Comparison of ENCODE assay signal across 31 cellular contexts in the genomic region with DNA sequence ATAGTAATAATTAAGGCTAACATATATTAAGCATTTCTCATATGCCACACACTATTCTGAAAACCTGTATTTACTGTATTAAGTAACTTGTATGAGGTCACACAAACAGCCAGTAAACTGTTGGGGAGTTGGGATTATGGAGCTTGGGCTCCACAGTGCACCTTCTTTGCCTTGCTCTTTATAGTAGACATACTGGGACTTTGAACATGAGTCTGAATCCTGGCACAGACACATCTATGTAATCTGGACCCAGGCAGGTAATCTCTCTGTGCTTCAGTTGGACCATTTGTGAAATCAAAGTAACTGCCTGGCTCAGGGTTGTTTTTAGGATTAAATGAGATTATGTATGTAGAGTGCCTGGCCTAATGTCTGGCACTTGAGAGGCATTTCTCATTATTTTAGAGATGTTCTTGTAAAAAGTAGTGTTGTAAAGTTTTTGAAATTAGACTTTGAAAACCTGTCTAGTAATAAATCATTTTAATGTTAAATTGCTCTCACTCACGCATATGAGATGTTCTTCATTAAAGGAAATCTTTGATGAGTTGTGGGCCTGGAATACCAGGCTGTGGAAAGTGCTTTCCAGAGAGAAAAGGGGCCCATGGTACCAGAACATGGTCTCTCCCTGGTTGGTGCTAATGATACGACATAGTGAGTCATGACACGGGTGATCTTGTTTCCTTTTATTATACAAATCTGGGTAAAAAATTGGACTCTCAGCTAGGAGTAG. TPM values are rescaled to one million over a fixed set of nuclear protein-coding genes. Genes with fewer than 3 reads are reported as not detected.
DNase-seq lines count a peak whose midpoint lies in the region; ATAC-seq and TF ChIP-seq lines count a peak whose summit lies in the region.
"Had no signal": no experiment of that assay in that cellular context is flagged by ENCODE, and none has a peak within 500 bp of the region (broad histone marks: within the 10 kb centered on the region; RNA-seq: fewer than 3 reads in every experiment).

No MANE protein-coding gene starts in this region.

- H3K27ac Mint-ChIP-seq in Caco-2 (ENCODE audit: unreplicated experiment), result peak overlapping the region; percentile 27
- H3K27ac Mint-ChIP-seq: activated CD8-positive, alpha-beta memory T cell treated with anti-CD3 and anti-CD28 coated beads, Interleukin-2, amount 10 ng/mL, durations not matched to agents 7 days and 5 days; activated naive CD4-positive, alpha-beta T cell treated with anti-CD3 and anti-CD28 coated beads for 36 hours; activated T-cell treated with anti-CD3 and anti-CD28 coated beads, Interleukin-2, amount 50 U/mL, for 72 hours; CD4-positive, CD25-positive, alpha-beta regulatory T cell had no signal

- no peaks in the 10 kb centered on the region for H3K9me3 Mint-ChIP-seq in Caco-2 (ENCODE audit: unreplicated experiment)
- H3K9me3 Mint-ChIP-seq: activated naive CD4-positive, alpha-beta T cell treated with anti-CD3 and anti-CD28 coated beads for 36 hours; activated T-cell treated with anti-CD3 and anti-CD28 coated beads, Interleukin-2, amount 50 U/mL, for 72 hours had no signal

- TF ChIP-seq CTCF in Caco-2 (IDR thresholded peaks at IDR 0.05; ENCODE audit: insufficient read depth in 1 of 2, low read depth in 1 of 2, low read length in 1 of 2, severe bottlenecking in 1 of 2, unreplicated experiment in 1 of 2) (no peak), dorsolateral prefrontal cortex (IDR thresholded peaks at IDR 0.05 in 54 of 56, conservative IDR thresholded peaks at IDR 0.05 in 2 of 56; ENCODE audit: low read depth in 1 of 56, partially characterized antibody in 56 of 56) (no peak)

- POLR2A ChIA-PET in Caco-2 (lab: Charles Lee), result interaction anchor here (0.6 to 1.2 kb wide), 4 partner anchors 33 to 89 kb away, joined by 3 to 5 read pairs (median 4); a partner anchor contains a TSS

- H3K27me3 Mint-ChIP-seq in Caco-2 (ENCODE audit: insufficient read depth, unreplicated experiment), result no peaks in the 10 kb centered on the region
- H3K27me3 Mint-ChIP-seq: activated CD8-positive, alpha-beta memory T cell treated with anti-CD3 and anti-CD28 coated beads, Interleukin-2, amount 10 ng/mL, durations not matched to agents 7 days and 5 days; CD4-positive, CD25-positive, alpha-beta regulatory T cell had no signal

- H3K4me1 ChIP-seq in Caco-2, result peaks cover 90% of the 10 kb centered on the region
- H3K4me1 ChIP-seq in HUES48 (ENCODE audit: control insufficient read depth, insufficient read depth, low read length), result peaks cover 24% of the 10 kb centered on the region
- peaks cover 22% of the 10 kb centered on the region for H3K4me1 ChIP-seq in rectal smooth muscle tissue (ENCODE audit: control insufficient read depth, insufficient read depth, low read length)
- H3K4me1 ChIP-seq: lower lobe of right lung, spleen had no signal

- H3K36me3 Mint-ChIP-seq in Caco-2 (ENCODE audit: insufficient read depth, unreplicated experiment), result peaks cover 9% of the 10 kb centered on the region
- H3K36me3 Mint-ChIP-seq: activated CD8-positive, alpha-beta memory T cell treated with anti-CD3 and anti-CD28 coated beads, Interleukin-2, amount 10 ng/mL, durations not matched to agents 7 days and 5 days had no signal

- H3K4me1 Mint-ChIP-seq in Caco-2 (ENCODE audit: low read depth, unreplicated experiment), result peaks cover 59% of the 10 kb centered on the region

- H3K27ac ChIP-seq in HUES48 (ENCODE audit: low read depth, low read length), result peak overlapping the region; percentile 75
- H3K27ac ChIP-seq in dorsolateral prefrontal cortex, result peak overlapping the region in 31 of 59 donors; percentile 4 to 74 (median 49)
- peak overlapping the region; percentile 38 for H3K27ac ChIP-seq in rectal smooth muscle tissue (ENCODE audit: low read depth, low read length)
- H3K27ac ChIP-seq: brain microvascular endothelial cell, lower lobe of right lung, ovary, spleen, vagina, WERI-Rb-1 had no signal

- no peak overlapping the region for H3K4me3 ChIP-seq in Caco-2 (ENCODE audit: low read depth, low read length)
- no peak overlapping the region for H3K4me3 ChIP-seq in HUES48 (ENCODE audit: low read depth, low read length)
- no peak overlapping the region for H3K4me3 ChIP-seq in dorsolateral prefrontal cortex
- H3K4me3 ChIP-seq in rectal smooth muscle tissue (ENCODE audit: low read length), result no peak overlapping the region
- H3K4me3 ChIP-seq: GM12878, lower lobe of right lung, ovary, spleen, vagina had no signal

- DNase-seq in Caco-2, result no peak
- no peak for DNase-seq in dorsolateral prefrontal cortex
- no peak for DNase-seq in NCI-H1092 treated with DMSO at 0.1 percent for 48 hours (lab: John Stamatoyannopoulos, UW)
- DNase-seq in activated naive CD4-positive, alpha-beta T cell treated with Interleukin-2 at 50 U/mL for 16 hours, result no peak
- DNase-seq: activated CD4-positive, alpha-beta T cell treated with anti-CD3 and anti-CD28 coated beads, Interleukin-2, amount 50 U/mL, for 1 hour; activated CD8-positive, alpha-beta memory T cell treated with anti-CD3 and anti-CD28 coated beads, Interleukin-2, amount 10 ng/mL, durations not matched to agents 7 days and 5 days; activated naive CD4-positive, alpha-beta T cell treated with anti-CD3 and anti-CD28 coated beads for 36 hours; activated T-cell treated with anti-CD3 and anti-CD28 coated beads, Interleukin-2, amount 50 U/mL, for 72 hours; brain microvascular endothelial cell; CD4-positive, CD25-positive, alpha-beta regulatory T cell; effector CD8-positive, alpha-beta T cell; EL; GOT3; head of caudate nucleus; lower lobe of right lung; MM.1S; NCI-H1417 treated with DMSO at 0.1 percent for 48 hours; NCI-H2107; NK-92 treated with Interleukin-12 subunit alpha and Interleukin-12 subunit beta, amount 100 ng/mL, for 24 hours; ovary; PC-3; Right ventricle myocardium superior; spleen; T-helper 9 cell; WERI-Rb-1 had no signal

- BruUV-seq in Caco-2 (replicated peaks; lab: Mats Ljungman, UMichigan), result no TSS peak

- CTCF ChIA-PET in Caco-2 (lab: Charles Lee), result interaction anchor here (1.3 kb wide), 1 partner anchor 127 kb away, joined by 5 read pairs; no protein-coding TSS in a partner anchor

- ATAC-seq in HG02623 (IDR thresholded peaks at IDR 0.05; ENCODE audit: unreplicated experiment) (no peak), HG02678 (IDR thresholded peaks at IDR 0.05; ENCODE audit: unreplicated experiment) (no peak)
- ATAC-seq: activated CD8-positive, alpha-beta memory T cell treated with anti-CD3 and anti-CD28 coated beads, Interleukin-2, amount 10 ng/mL, durations not matched to agents 7 days and 5 days; activated T-cell treated with anti-CD3 and anti-CD28 coated beads, Interleukin-2, amount 50 U/mL, for 72 hours; GM12878; PC-3 had no signal

- H3K36me3 ChIP-seq in Caco-2 (ENCODE audit: control insufficient read depth, insufficient read depth, low read length) (no peaks in the 10 kb centered on the region), HUES48 (ENCODE audit: control insufficient read depth, insufficient read depth, low read length) (no peaks in the 10 kb centered on the region), rectal smooth muscle tissue (ENCODE audit: control insufficient read depth, insufficient read depth, low read length) (no peaks in the 10 kb centered on the region)
- H3K36me3 ChIP-seq: brain microvascular endothelial cell, lower lobe of right lung, ovary, spleen, vagina, WERI-Rb-1 had no signal

- H3K27me3 ChIP-seq in Caco-2 (replicated peaks; ENCODE audit: control insufficient read depth, insufficient read depth, low read length), result no peaks in the 10 kb centered on the region
- no peaks in the 10 kb centered on the region for H3K27me3 ChIP-seq in HUES48 (ENCODE audit: control insufficient read depth, insufficient read depth, low read length)
- H3K27me3 ChIP-seq in dorsolateral prefrontal cortex, result no peaks in the 10 kb centered on the region
- H3K27me3 ChIP-seq in rectal smooth muscle tissue (ENCODE audit: control insufficient read depth, insufficient read depth, low read length), result no peaks in the 10 kb centered on the region
- H3K27me3 ChIP-seq: brain microvascular endothelial cell, ovary, spleen, vagina had no signal

- intact Hi-C loops in Caco-2 (cut with micrococcal nuclease; ENCODE audit: unreplicated experiment) (loop anchor here (1.0 to 2.0 kb wide), 2 partner anchors 14 to 36 kb away; no protein-coding TSS in a partner anchor), dorsolateral prefrontal cortex (cut with DNase I) (no loop called here)

- H3K9ac ChIP-seq in HUES48 (ENCODE audit: low read depth, low read length) (no peak overlapping the region), rectal smooth muscle tissue (ENCODE audit: low read length) (no peak overlapping the region)

- peak overlapping the region; percentile 52 for H3K4me3 Mint-ChIP-seq in Caco-2 (ENCODE audit: unreplicated experiment)
- H3K4me3 Mint-ChIP-seq: activated CD8-positive, alpha-beta memory T cell treated with anti-CD3 and anti-CD28 coated beads, Interleukin-2, amount 10 ng/mL, durations not matched to agents 7 days and 5 days; activated naive CD4-positive, alpha-beta T cell treated with anti-CD3 and anti-CD28 coated beads for 36 hours; activated T-cell treated with anti-CD3 and anti-CD28 coated beads, Interleukin-2, amount 50 U/mL, for 72 hours; CD4-positive, CD25-positive, alpha-beta regulatory T cell had no signal

- H3K9me3 ChIP-seq in Caco-2, result no peaks in the 10 kb centered on the region
- no peaks in the 10 kb centered on the region for H3K9me3 ChIP-seq in HUES48 (ENCODE audit: control insufficient read depth, insufficient read depth, low read length)
- H3K9me3 ChIP-seq: lower lobe of right lung, ovary, spleen, vagina had no signal

RNA-seq across cellular contexts. Expression of a gene that starts 34.3 kb away (rescaled TPM):
- total RNA-seq in Caco-2 (2022), result 60.8 and 66.1 TPM in 2 replicates
- 10 to 100 TPM in 112 of 120 experiments, 1 to 10 TPM in 8; 5.4 to 73.2 (median 19.4) TPM for total RNA-seq in dorsolateral prefrontal cortex
